In the genomic region with DNA sequence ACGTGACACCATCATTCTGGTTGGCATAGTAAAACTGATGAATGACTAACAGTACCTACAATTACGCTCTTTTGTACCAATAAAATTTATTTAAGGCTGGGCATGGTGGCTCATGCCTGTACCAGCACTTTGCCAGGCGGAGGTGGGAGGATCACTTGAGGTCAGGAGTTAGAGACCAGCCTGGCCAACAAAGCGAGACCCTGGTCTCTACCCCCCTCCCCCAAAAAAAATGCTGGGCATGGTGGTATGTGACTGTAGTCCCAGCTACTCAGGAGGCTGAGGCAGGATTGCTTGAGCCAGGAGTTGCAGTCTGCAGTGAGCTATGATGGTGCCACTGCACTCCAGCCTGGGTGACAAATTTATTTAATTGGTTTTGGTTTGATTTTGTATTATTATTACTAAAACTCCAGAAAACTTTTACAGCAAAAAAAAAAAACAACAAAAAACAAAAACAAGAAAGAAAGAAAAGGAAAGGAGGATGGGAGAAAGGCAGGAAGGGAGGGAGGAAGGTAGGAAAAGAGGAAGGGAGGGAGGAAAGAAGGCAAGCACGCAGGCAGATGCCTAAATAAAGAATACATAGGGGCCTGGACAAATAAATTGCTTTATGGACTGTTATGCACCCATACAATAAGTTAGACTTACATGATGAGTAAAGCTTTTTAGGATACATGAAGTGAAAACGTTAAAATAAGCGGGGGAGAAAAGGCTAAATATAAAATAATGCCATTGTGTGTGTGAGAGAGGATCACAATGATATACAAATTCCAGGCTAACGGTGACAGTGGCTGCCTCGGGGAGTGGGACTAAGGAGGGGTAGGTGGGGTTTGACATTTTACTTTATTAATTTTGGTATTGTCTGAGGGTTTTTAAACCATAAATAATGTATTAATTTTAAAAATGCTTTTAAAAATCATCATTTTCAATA, we compare ENCODE assay signal across 8 cellular contexts. TPM values are rescaled to one million over a fixed set of nuclear protein-coding genes. Genes with fewer than 3 reads are reported as not detected.
DNase-seq lines count a peak whose midpoint lies in the region.

No MANE protein-coding gene starts in this region.

- H3K36me3 Mint-ChIP-seq in activated T-cell treated with anti-CD3 and anti-CD28 coated beads, Interleukin-2, amount 50 U/mL, for 24 hours (ENCODE audit: low read depth): peaks cover 5% of the 10 kb centered on the region
- peaks cover 3% of the 10 kb centered on the region for H3K36me3 Mint-ChIP-seq in activated naive CD8-positive, alpha-beta T cell

- H3K9me3 Mint-ChIP-seq in activated T-cell treated with anti-CD3 and anti-CD28 coated beads, Interleukin-2, amount 50 U/mL, for 24 hours: no peaks in the 10 kb centered on the region
- no peaks in the 10 kb centered on the region for H3K9me3 Mint-ChIP-seq in activated naive CD8-positive, alpha-beta T cell (ENCODE audit: low read depth)

- H3K27ac Mint-ChIP-seq in activated T-cell treated with anti-CD3 and anti-CD28 coated beads, Interleukin-2, amount 50 U/mL, for 24 hours: no peak overlapping the region
- no peak overlapping the region for H3K27ac Mint-ChIP-seq in activated naive CD8-positive, alpha-beta T cell

- peaks cover 16% of the 10 kb centered on the region for H3K27me3 ChIP-seq in thymus (ENCODE audit: control insufficient read depth, insufficient read depth)

- peaks cover 63% of the 10 kb centered on the region for H3K27me3 Mint-ChIP-seq in activated T-cell treated with anti-CD3 and anti-CD28 coated beads, Interleukin-2, amount 50 U/mL, for 24 hours
- peaks cover 39% of the 10 kb centered on the region for H3K27me3 Mint-ChIP-seq in activated naive CD8-positive, alpha-beta T cell

- peak overlapping the region; percentile 76 for H3K4me3 ChIP-seq in thymus (ENCODE audit: low read length)

- H3K9me3 ChIP-seq in thymus (ENCODE audit: control insufficient read depth): no peaks in the 10 kb centered on the region

- H3K36me3 ChIP-seq in thymus (ENCODE audit: control insufficient read depth, insufficient read depth): no peaks in the 10 kb centered on the region

- peaks cover 13% of the 10 kb centered on the region for H3K4me1 Mint-ChIP-seq in activated T-cell treated with anti-CD3 and anti-CD28 coated beads, Interleukin-2, amount 50 U/mL, for 24 hours (ENCODE audit: low read depth)
- peaks cover 6% of the 10 kb centered on the region for H3K4me1 Mint-ChIP-seq in activated naive CD8-positive, alpha-beta T cell (ENCODE audit: low read depth)

- H3K4me3 Mint-ChIP-seq in activated T-cell treated with anti-CD3 and anti-CD28 coated beads, Interleukin-2, amount 50 U/mL, for 24 hours: peak overlapping the region; percentile 86
- H3K4me3 Mint-ChIP-seq in activated naive CD8-positive, alpha-beta T cell: peak overlapping the region; percentile 91

- H3K27ac ChIP-seq in thymus (ENCODE audit: low read depth): no peak overlapping the region

- peaks cover 9% of the 10 kb centered on the region for H3K4me1 ChIP-seq in thymus (ENCODE audit: control insufficient read depth, insufficient read depth, low read length)

- DNase-seq in activated T-cell treated with anti-CD3 and anti-CD28 coated beads, Interleukin-2, amount 50 U/mL, for 24 hours: no peak
- DNase-seq in activated T-cell treated with anti-CD3 and anti-CD28 coated beads, Interleukin-2, amount 50 U/mL, for 48 hours: no peak
- DNase-seq in kidney glomerular epithelial cell (lab: John Stamatoyannopoulos, UW): peak; percentile 55
- DNase-seq in RKO (ENCODE audit: low spot score): no peak
- no peak for DNase-seq in NCI-H446 treated with DMSO at 0.1 percent for 48 hours (lab: John Stamatoyannopoulos, UW)
- no peak for DNase-seq in cortex of kidney (lab: John Stamatoyannopoulos, UW)

- 61% methylated on average over 9 of the region's 9 CpGs for WGBS in thymus

RNA-seq across cellular contexts. Expression of a gene that starts 0.7 kb away (rescaled TPM):
- polyA plus RNA-seq in thymus: 9.7 TPM

RNA-seq across cellular contexts. Expression of a gene that starts 27.7 kb away (rescaled TPM):
- 8.6 TPM for polyA plus RNA-seq in thymus

RNA-seq across cellular contexts. Expression of a gene that starts 34.7 kb away (rescaled TPM):
- 1.5 TPM for polyA plus RNA-seq in thymus

RNA-seq across cellular contexts. Expression of a gene that starts 42.5 kb away (rescaled TPM):
- polyA plus RNA-seq in thymus: 18.2 TPM

RNA-seq across cellular contexts. Expression of a gene that starts 57.0 kb away (rescaled TPM):
- 4.5 TPM for polyA plus RNA-seq in thymus
